8 cellular contexts compared by ENCODE assay signal in the genomic region with DNA sequence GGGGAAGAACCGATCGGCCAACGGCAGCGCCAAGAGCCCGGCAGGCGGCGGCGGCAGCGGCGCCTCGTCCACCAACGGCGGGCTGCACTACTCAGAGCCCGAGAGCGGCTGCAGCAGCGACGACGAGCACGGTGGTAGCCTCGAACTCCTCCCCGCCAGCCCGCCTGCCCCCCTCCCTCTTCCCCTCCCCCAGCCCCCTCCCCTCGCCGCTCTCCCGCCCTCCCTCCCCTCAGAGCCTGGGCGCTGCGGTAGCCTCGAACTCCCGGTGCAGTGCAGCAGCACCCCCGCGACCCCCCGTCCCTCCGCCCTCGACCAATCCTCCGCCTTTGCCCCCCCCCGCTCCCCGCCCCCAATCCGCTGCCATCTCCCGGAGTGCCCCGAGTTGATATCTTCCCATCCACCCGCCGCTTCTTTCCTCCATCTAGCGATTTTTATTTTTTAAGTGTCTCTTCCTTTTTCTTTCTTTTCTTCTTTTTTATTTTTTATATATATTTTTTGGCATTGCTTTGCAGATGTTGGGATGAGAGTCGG. TPM values are rescaled to one million over a fixed set of nuclear protein-coding genes. Genes with fewer than 3 reads are reported as not detected.
DNase-seq lines count a peak whose midpoint lies in the region; ATAC-seq and TF ChIP-seq lines count a peak whose summit lies in the region.

No MANE protein-coding gene starts in this region.

- intact Hi-C loops in breast epithelium (cut with DNase I; ENCODE audit: low total_unique reads), result loop anchor here (10.0 kb wide), 1 partner anchor 1475 kb away; the partner anchor contains the start of gene C1orf74

- H3K27me3 Mint-ChIP-seq in immature natural killer cell (ENCODE audit: low read depth in 3 of 3), result peaks cover 17 to 22% (median 18%) of the 10 kb centered on the region in 3 donors

- TF ChIP-seq CTCF in RWPE1 (conservative IDR thresholded peaks at IDR 0.05; ENCODE audit: low read depth) (no peak), breast epithelium (IDR thresholded peaks at IDR 0.05) (no peak)

- peak overlapping the region; percentile 86 to 92 (median 90) for H3K4me3 Mint-ChIP-seq in immature natural killer cell

- peak overlapping the region; percentile 100 for H3K27ac ChIP-seq in RWPE1
- peak overlapping the region; percentile 97 to 99 for H3K27ac ChIP-seq in breast epithelium

- H3K36me3 Mint-ChIP-seq in immature natural killer cell, result peaks cover 4 to 5% (median 4%) of the 10 kb centered on the region in 3 donors

- H3K9me3 ChIP-seq in breast epithelium, result no peaks in the 10 kb centered on the region

- H3K4me1 Mint-ChIP-seq in immature natural killer cell, result peaks cover 23 to 41% of the 10 kb centered on the region in 2 donors

- no peak for TF ChIP-seq POLR2A in breast epithelium (IDR thresholded peaks at IDR 0.05)

- peak; percentile 7 to 17 for DNase-seq in activated CD8-positive, alpha-beta memory T cell treated with anti-CD3 and anti-CD28 coated beads for 4 hours (ENCODE audit: low read depth in 2 of 2)
- no peak for DNase-seq in activated CD8-positive, alpha-beta memory T cell treated with anti-CD3 and anti-CD28 coated beads, Interleukin-2, amount 50 U/mL, for 48 hours
- DNase-seq in RWPE1 (ENCODE audit: low spot score) (peak; percentile 36), breast epithelium (ENCODE audit: low spot score in 2 of 2) (peak; percentile 38 to 54), immature natural killer cell (no peak)
- peak; percentile 57 to 59 for DNase-seq in stimulated activated CD4-positive, alpha-beta T cell treated with anti-CD3 and anti-CD28 coated beads, Interleukin-2, amount 100 ng/mL, for 24 hours

- POLR2A ChIA-PET in RWPE1 (lab: Yijun Ruan, JAX; ENCODE audit: low non-redundant PET), result no interaction called here

- CTCF ChIA-PET in RWPE1 (lab: Yijun Ruan, JAX), result no interaction called here

- no peaks in the 10 kb centered on the region for H3K27me3 ChIP-seq in breast epithelium

- H3K36me3 ChIP-seq in breast epithelium, result no peaks in the 10 kb centered on the region

- H3K9me3 Mint-ChIP-seq in immature natural killer cell, result no peaks in the 10 kb centered on the region

- peak overlapping the region; percentile 76 to 93 (median 88) for H3K27ac Mint-ChIP-seq in immature natural killer cell

- ATAC-seq in HG03342 (IDR thresholded peaks at IDR 0.05; ENCODE audit: unreplicated experiment), result peak; percentile 15
- ATAC-seq in GM18520 (IDR thresholded peaks at IDR 0.05; ENCODE audit: unreplicated experiment), result no peak

- H3K4me3 ChIP-seq in breast epithelium, result peak overlapping the region; percentile 86 to 97 (median 95)

- peaks cover 0 to 5% of the 10 kb centered on the region in 2 donors for H3K4me1 ChIP-seq in breast epithelium

RNA-seq across cellular contexts. Expression of gene RCOR3, which starts 0.5 kb away (rescaled TPM):
- 100 to 1,000 TPM in 1 of 3 donors, 10 to 100 TPM in 2; 45.9 to 107 (median 62.6) TPM for total RNA-seq in breast epithelium
- 10 to 100 TPM; 11.7 to 33.3 (median 16.4) TPM for polyA plus RNA-seq in immature natural killer cell

Comparison
In these comparisons a context has a peak if more than half of its experiments do, and no peak if none do; other contexts are left out.
1. DNase-seq: peak in activated CD8-positive, alpha-beta memory T cell treated with anti-CD3 and anti-CD28 coated beads for 4 hours (2 of 2), RWPE1 (single experiment), breast epithelium (2 of 2) and stimulated activated CD4-positive, alpha-beta T cell treated with anti-CD3 and anti-CD28 coated beads, Interleukin-2, amount 100 ng/mL, for 24 hours (2 of 2); none in activated CD8-positive, alpha-beta memory T cell treated with anti-CD3 and anti-CD28 coated beads, Interleukin-2, amount 50 U/mL, for 48 hours (single experiment) and immature natural killer cell (0 of 3).